Comparison of ENCODE assay signal across 18 cellular contexts in the genomic region with DNA sequence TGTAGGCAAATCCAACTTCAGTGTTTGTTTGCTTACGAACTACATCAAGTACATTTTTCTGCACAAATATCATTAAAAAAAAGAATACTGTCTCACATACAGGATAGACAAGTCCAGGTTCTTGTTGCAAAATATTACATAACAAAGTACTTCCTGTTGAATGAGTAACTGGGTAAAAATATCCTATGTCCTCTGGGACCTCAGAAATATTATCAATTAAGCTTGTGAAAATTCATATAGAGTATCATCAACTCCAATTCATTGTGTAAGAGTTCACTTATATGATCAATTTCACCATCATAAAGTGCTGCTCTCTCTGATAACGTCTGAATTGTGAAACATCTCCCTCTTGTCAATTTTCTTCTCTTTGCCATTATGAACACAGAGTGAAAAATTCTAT. TPM values are rescaled to one million over a fixed set of nuclear protein-coding genes. Genes with fewer than 3 reads are reported as not detected.
A peak's percentile ranks its signal among the peaks of the same experiment; 100 is the strongest.
DNase-seq lines count a peak whose midpoint lies in the region; ATAC-seq, FAIRE-seq and TF ChIP-seq lines count a peak whose summit lies in the region.
"Had no signal": no experiment of that assay in that cellular context is flagged by ENCODE, and none has a peak within 500 bp of the region (broad histone marks: within the 10 kb centered on the region; RNA-seq: fewer than 3 reads in every experiment).

No MANE protein-coding gene starts in this region.

- H3K27me3 ChIP-seq in HL-60 (ENCODE audit: insufficient read depth, poor library complexity, severe bottlenecking) (no peaks in the 10 kb centered on the region), small intestine (ENCODE audit: control insufficient read depth in 2 of 2, insufficient read depth in 2 of 2, low read length in 2 of 2) (no peaks in the 10 kb centered on the region)
- H3K27me3 ChIP-seq: esophagus squamous epithelium, tibial nerve had no signal

- WGBS in small intestine, 3 donors: 74 to 78% (median 76%) methylated on average over 2 of the region's 2 CpGs

- H3K27ac ChIP-seq in HL-60 (replicated peaks): peak overlapping the region; percentile 11; the same call in 1 of the 2 replicates
- H3K27ac ChIP-seq in small intestine (ENCODE audit: low read depth in 1 of 2, low read length in 1 of 2): no peak overlapping the region
- H3K27ac ChIP-seq: coronary artery, esophagus squamous epithelium, left ventricle myocardium inferior, tibial nerve had no signal

- FAIRE-seq in islet of Langerhans (lab: Jason Lieb, UNC) (peak; percentile 88), small intestine (lab: Jason Lieb, UNC) (no peak)

- ATAC-seq in GM18519 (IDR thresholded peaks at IDR 0.05; ENCODE audit: low FRiP score, unreplicated experiment) (no peak), GM19463 (IDR thresholded peaks at IDR 0.05; ENCODE audit: unreplicated experiment) (no peak)

- no peaks in the 10 kb centered on the region for H3K4me1 ChIP-seq in small intestine (ENCODE audit: control insufficient read depth in 2 of 2, insufficient read depth in 1 of 2, low read depth in 1 of 2, low read length in 1 of 2)

- H3K36me3 ChIP-seq in small intestine (ENCODE audit: control insufficient read depth in 2 of 2, insufficient read depth in 2 of 2, low read length in 2 of 2): peaks cover 0 to 3% of the 10 kb centered on the region in 2 donors

- H3K4me3 ChIP-seq in HL-60 (replicated peaks; ENCODE audit: insufficient read depth, low read length) (no peak overlapping the region), small intestine (ENCODE audit: low read depth in 1 of 2, low read length in 2 of 2) (no peak overlapping the region)
- H3K4me3 ChIP-seq: coronary artery, esophagus squamous epithelium, left ventricle myocardium inferior, tibial nerve had no signal

- no peaks in the 10 kb centered on the region for H3K9me3 ChIP-seq in small intestine (ENCODE audit: control insufficient read depth, low read depth)
- H3K9me3 ChIP-seq: esophagus squamous epithelium, left ventricle myocardium inferior, tibial nerve had no signal

- DNase-seq in AG20443 (ENCODE audit: low spot score) (peak; percentile 7), HL-60 (ENCODE audit: low read depth in 1 of 2, low spot score in 1 of 2) (peak in 1 of 2 experiments; percentile 67), SKM-1 treated with dmso at 0.1 percent for 144 hours (lab: John Stamatoyannopoulos, UW; ENCODE audit: unreplicated experiment) (peak; percentile 66), small intestine (no peak), nucleus accumbens (lab: John Stamatoyannopoulos, UW) (no peak)
- DNase-seq: activated effector memory CD4-positive, alpha-beta T cell treated with Interleukin-2 at 50 U/mL for 16 hours; DMS153; esophagus squamous epithelium; H9; hippocampal formation; left ventricle myocardium inferior; NCI-H1092; retina had no signal

- no peak for TF ChIP-seq CTCF in HL-60 (IDR thresholded peaks at IDR 0.05; ENCODE audit: insufficient read depth, low read length)

RNA-seq across cellular contexts. Expression of a gene that starts 22.6 kb away (rescaled TPM):
- 10 to 100 TPM; 13.5 to 40.5 (median 21.9) TPM for polyA plus RNA-seq in small intestine

RNA-seq across cellular contexts. Expression of a gene that starts 56.8 kb away (rescaled TPM):
- polyA plus RNA-seq in small intestine: under 1 TPM; under 0.01 to 0.54 (median 0.01) TPM

Comparison
In these comparisons a context has a peak if more than half of its experiments do, and no peak if none do; other contexts are left out.
1. DNase-seq: peak in AG20443 (single experiment) and SKM-1 treated with dmso at 0.1 percent for 144 hours (single experiment); none in small intestine (single experiment) and nucleus accumbens (0 of 56).